ENCODE assay signal across 1 cellular context in genomic region chr9:81588148-81588874, GRCh38.
A peak's percentile ranks its signal among the peaks of the same experiment; 100 is the strongest.
TF ChIP-seq lines count a peak whose summit lies in the region.

No MANE protein-coding gene starts in this region.

TF ChIP-seq in HepG2, 621 proteins besides CTCF, POLR2A, EP300 and RAD21 (continued from another document and continues in another):
- TF ChIP-seq NONO (IDR thresholded peaks at IDR 0.05) (no peak), NONO (CRISPR knock-in tag; conservative IDR thresholded peaks at IDR 0.05) (peak; percentile 7; the same call in 1 of the 2 replicates), HDAC2 (CRISPR knock-in tag; IDR thresholded peaks at IDR 0.05) (peak; percentile 98), ZNF605 (CRISPR knock-in tag; IDR thresholded peaks at IDR 0.05) (no peak), ZHX2 (IDR thresholded peaks at IDR 0.05; ENCODE audit: low read depth) (0 out of 2 replicates have a peak, but pooled peaks have one; percentile 27), ZHX2 (CRISPR knock-in tag; IDR thresholded peaks at IDR 0.05; ENCODE audit: borderline replicate concordance) (no peak), PPARG (CRISPR knock-in tag; conservative IDR thresholded peaks at IDR 0.05) (peak; percentile 91), NCOA1 (CRISPR knock-in tag; IDR thresholded peaks at IDR 0.05) (peak; percentile 81; the same call in 1 of the 2 replicates), JARID2 (CRISPR knock-in tag; IDR thresholded peaks at IDR 0.05; ENCODE audit: insufficient replicate concordance) (no peak), FOXM1 (CRISPR knock-in tag; IDR thresholded peaks at IDR 0.05) (0 out of 2 replicates have a peak, but pooled peaks have one; percentile 22), POLR2G (IDR thresholded peaks at IDR 0.05; ENCODE audit: low read depth, low read length) (peak; percentile 60), MNT (IDR thresholded peaks at IDR 0.05) (peak; percentile 45), GABPB1 (CRISPR knock-in tag; IDR thresholded peaks at IDR 0.05) (peak; percentile 43; the same call in 1 of the 2 replicates), ZNF251 (CRISPR knock-in tag; IDR thresholded peaks at IDR 0.05) (no peak), ZNF350 (CRISPR knock-in tag; IDR thresholded peaks at IDR 0.05; ENCODE audit: borderline replicate concordance, low read depth) (0 out of 2 replicates have a peak, but pooled peaks have one; percentile 18), TCF7 (IDR thresholded peaks at IDR 0.05; ENCODE audit: low read depth) (peak; percentile 82), ZFP36 (IDR thresholded peaks at IDR 0.05; ENCODE audit: borderline replicate concordance, low read depth, low read length, partially characterized antibody) (no peak), ZSCAN30 (CRISPR knock-in tag; IDR thresholded peaks at IDR 0.05) (no peak), FIP1L1 (IDR thresholded peaks at IDR 0.05; ENCODE audit: borderline replicate concordance, insufficient read depth, low read depth, low read length) (0 out of 2 replicates have a peak, but pooled peaks have one; percentile 28), ZNF292 (CRISPR knock-in tag; IDR thresholded peaks at IDR 0.05; ENCODE audit: borderline replicate concordance, low read depth) (peak; percentile 58; the same call in 1 of the 2 replicates), TBX2 (CRISPR knock-in tag; IDR thresholded peaks at IDR 0.05; ENCODE audit: borderline replicate concordance) (peak; percentile 91), CEBPZ (IDR thresholded peaks at IDR 0.05; ENCODE audit: low read length) (no peak), PHF21A (CRISPR knock-in tag; IDR thresholded peaks at IDR 0.05) (peak; percentile 95), ZNF776 (CRISPR knock-in tag; IDR thresholded peaks at IDR 0.05) (no peak), ZNF503 (CRISPR knock-in tag; IDR thresholded peaks at IDR 0.05) (peak; percentile 93; the same call in 1 of the 2 replicates), ZFYVE20 (CRISPR knock-in tag; IDR thresholded peaks at IDR 0.05; ENCODE audit: borderline replicate concordance, low read depth) (no peak), ZFP41 (CRISPR knock-in tag; IDR thresholded peaks at IDR 0.05; ENCODE audit: borderline replicate concordance) (no peak), ZNF547 (CRISPR knock-in tag; IDR thresholded peaks at IDR 0.05) (no peak), ZNF275 (CRISPR knock-in tag; IDR thresholded peaks at IDR 0.05; ENCODE audit: borderline replicate concordance) (no peak), CC2D1A (CRISPR knock-in tag; IDR thresholded peaks at IDR 0.05) (no peak), SPEN (CRISPR knock-in tag; IDR thresholded peaks at IDR 0.05; ENCODE audit: low read depth) (peak; percentile 28; the same call in 1 of the 2 replicates), ZNF761 (CRISPR knock-in tag; conservative IDR thresholded peaks at IDR 0.05) (no peak; the same call in 1 of the 2 replicates), RFXAP (CRISPR knock-in tag; IDR thresholded peaks at IDR 0.05; ENCODE audit: borderline replicate concordance) (peak; percentile 86), KLF6 (CRISPR knock-in tag; IDR thresholded peaks at IDR 0.05) (peak; percentile 46; the same call in 1 of the 2 replicates), ZNF749 (CRISPR knock-in tag; IDR thresholded peaks at IDR 0.05; ENCODE audit: borderline replicate concordance) (no peak), ZNF260 (CRISPR knock-in tag; IDR thresholded peaks at IDR 0.05; ENCODE audit: borderline replicate concordance, low read depth) (no peak), ETV6 (CRISPR knock-in tag; conservative IDR thresholded peaks at IDR 0.05) (0 out of 2 replicates have a peak, but pooled peaks have one; percentile 36), MAFK (conservative IDR thresholded peaks at IDR 0.05 in 1 of 2, IDR thresholded peaks at IDR 0.05 in 1 of 2; ENCODE audit: low read length in 2 of 2) (peak; percentile 31 to 38), ATF7 (IDR thresholded peaks at IDR 0.05) (peak; percentile 96), ATF7 (CRISPR knock-in tag; IDR thresholded peaks at IDR 0.05) (peak; percentile 100), SMAD1 (CRISPR knock-in tag; IDR thresholded peaks at IDR 0.05; ENCODE audit: borderline replicate concordance, low read depth) (no peak), CHD2 (IDR thresholded peaks at IDR 0.05; ENCODE audit: low read depth, low read length) (peak; percentile 19; the same call in 1 of the 2 replicates), ARID4A (CRISPR knock-in tag; IDR thresholded peaks at IDR 0.05; ENCODE audit: borderline replicate concordance) (peak; percentile 65; the same call in 1 of the 2 replicates), RBAK (CRISPR knock-in tag; IDR thresholded peaks at IDR 0.05) (no peak), ZBTB7B (CRISPR knock-in tag; IDR thresholded peaks at IDR 0.05) (peak; percentile 86; the same call in 1 of the 2 replicates), ZNF629 (CRISPR knock-in tag; conservative IDR thresholded peaks at IDR 0.05) (0 out of 2 replicates have a peak, but pooled peaks have one; percentile 31), ZFY (CRISPR knock-in tag; IDR thresholded peaks at IDR 0.05) (no peak; the same call in 1 of the 2 replicates)
